ENCODE assay signal across 15 cellular contexts in the genomic region with DNA sequence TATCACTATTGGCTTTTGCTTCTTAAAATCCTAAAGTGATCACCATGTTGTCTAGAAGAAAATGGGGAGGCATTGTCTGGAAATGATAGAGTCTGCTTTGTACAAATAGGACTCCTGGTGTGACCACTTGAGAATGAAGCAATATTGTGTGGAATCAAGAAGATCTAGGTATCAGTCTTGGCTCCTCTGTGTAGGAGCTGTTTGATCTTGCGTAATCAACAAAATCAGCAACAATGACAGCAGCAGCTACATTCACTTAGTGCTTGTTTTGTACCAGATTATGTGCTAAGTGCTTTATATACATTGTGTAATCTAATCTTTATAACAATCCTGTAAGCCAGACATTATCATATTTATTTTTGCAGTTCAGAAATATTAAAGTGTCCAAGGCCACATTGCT. TPM values are rescaled to one million over a fixed set of nuclear protein-coding genes. Genes with fewer than 3 reads are reported as not detected.
DNase-seq lines count a peak whose midpoint lies in the region; ATAC-seq and TF ChIP-seq lines count a peak whose summit lies in the region.
"Had no signal": no experiment of that assay in that cellular context is flagged by ENCODE, and none has a peak within 500 bp of the region (broad histone marks: within the 10 kb centered on the region; RNA-seq: fewer than 3 reads in every experiment).

No MANE protein-coding gene starts in this region.

- no peaks in the 10 kb centered on the region for H4K20me1 ChIP-seq in mammary epithelial cell (ENCODE audit: insufficient read depth, low read length)

- TF ChIP-seq CTCF in mammary epithelial cell (conservative IDR thresholded peaks at IDR 0.05 in 1 of 2, IDR thresholded peaks at IDR 0.05 in 1 of 2; ENCODE audit: extremely low read depth in 1 of 2, insufficient read depth in 1 of 2, low read depth in 1 of 2, low read length in 2 of 2), result no peak

- H3K4me3 ChIP-seq in mammary epithelial cell (replicated peaks in 1 of 3; ENCODE audit: insufficient read depth in 1 of 3, low read depth in 2 of 3, low read length in 3 of 3), result no peak overlapping the region
- H3K4me3 ChIP-seq: neural progenitor cell had no signal

- DNase-seq in SIG-M5 treated with dmso at 0.1 percent for 504 hours (lab: John Stamatoyannopoulos, UW; ENCODE audit: unreplicated experiment), result peak; percentile 22
- no peak for DNase-seq in SIG-M5 (lab: John Stamatoyannopoulos, UW)
- peak; percentile 4 for DNase-seq in mammary epithelial cell
- peak; percentile 31 for DNase-seq in renal cortical epithelial cell (ENCODE audit: low read depth)
- DNase-seq in NCI-H2029 treated with DMSO at 0.1 percent for 48 hours (lab: John Stamatoyannopoulos, UW), result no peak
- DNase-seq in activated CD4-positive, alpha-beta T cell treated with anti-CD3 and anti-CD28 coated beads, Interleukin-2, amount 50 U/mL, for 48 hours, result no peak
- DNase-seq: brain microvascular endothelial cell; Calu3; effector CD4-positive, alpha-beta T cell; stimulated activated CD4-positive, alpha-beta T cell treated with anti-CD3 and anti-CD28 coated beads, Interleukin-4, amount 100 ng/mL, for 1 hour had no signal

- ATAC-seq in HG03571 (IDR thresholded peaks at IDR 0.05; ENCODE audit: unreplicated experiment) (peak; percentile 4), GM19023 (IDR thresholded peaks at IDR 0.05; ENCODE audit: unreplicated experiment) (no peak)
- ATAC-seq: sciatic nerve had no signal

- H3K36me3 ChIP-seq in mammary epithelial cell (ENCODE audit: insufficient read depth, low read length), result no peaks in the 10 kb centered on the region
- H3K36me3 ChIP-seq: brain microvascular endothelial cell, neural progenitor cell had no signal

- H3K4me2 ChIP-seq in mammary epithelial cell (ENCODE audit: insufficient read depth, low read depth, low read length), result no peak overlapping the region
- H3K4me2 ChIP-seq: neural progenitor cell had no signal

- dilution Hi-C loops in mammary epithelial cell (cut with HindIII; ENCODE audit: low sequenced_read_pairs), result no loop called here

- in situ Hi-C loops in mammary epithelial cell (cut with MboI; ENCODE audit: low sequenced_read_pairs in 2 of 2), result no loop called here

- WGBS in mammary epithelial cell (ENCODE audit: low coverage, missing lambda C conversion rate), result 100% methylated on average over 1 of the region's 1 CpG

- H3K27ac ChIP-seq in mammary epithelial cell (ENCODE audit: insufficient read depth, low read depth, low read length), result no peak overlapping the region
- H3K27ac ChIP-seq: brain microvascular endothelial cell, HL-60, neural progenitor cell had no signal

- H3K4me1 ChIP-seq in mammary epithelial cell (ENCODE audit: insufficient read depth, low read length), result no peaks in the 10 kb centered on the region
- H3K4me1 ChIP-seq: neural progenitor cell had no signal

- H3K27me3 ChIP-seq in mammary epithelial cell (ENCODE audit: insufficient read depth, low read length), result no peaks in the 10 kb centered on the region
- H3K27me3 ChIP-seq: brain microvascular endothelial cell, neural progenitor cell had no signal

- no peak overlapping the region for H2AFZ ChIP-seq in mammary epithelial cell (ENCODE audit: low read depth, low read length)
- H2AFZ ChIP-seq: neural progenitor cell had no signal

- intact Hi-C loops in mammary epithelial cell (cut with micrococcal nuclease), result no loop called here

- no peak overlapping the region for H3K9ac ChIP-seq in mammary epithelial cell (ENCODE audit: insufficient read depth, low read length)
- H3K9ac ChIP-seq: neural progenitor cell had no signal

- H3K9me3 ChIP-seq in mammary epithelial cell (replicated peaks; ENCODE audit: insufficient read depth, low read length), result no peaks in the 10 kb centered on the region

- no peaks in the 10 kb centered on the region for H3K79me2 ChIP-seq in mammary epithelial cell (ENCODE audit: insufficient read depth, low read length)

- CTCF ChIA-PET in mammary epithelial cell (lab: Charles Lee; ENCODE audit: low non-redundant PET), result no interaction called here

- no TSS peak for BruUV-seq in mammary epithelial cell (replicated peaks; lab: Mats Ljungman, UMichigan)

RNA-seq across cellular contexts. Expression of a gene that starts 17.8 kb away (rescaled TPM):
- 10 to 100 TPM; 10.9 to 13.2 TPM for total RNA-seq in mammary epithelial cell
- 4.0 TPM for polyA plus RNA-seq in mammary epithelial cell
- polyA minus RNA-seq in mammary epithelial cell, result 22.8 TPM
- 8.3 and 22.3 TPM in 2 replicates for total RNA-seq in renal cortical epithelial cell

Comparison
In these comparisons a context has a peak if more than half of its experiments do, and no peak if none do; other contexts are left out.
1. DNase-seq: peak in SIG-M5 treated with dmso at 0.1 percent for 504 hours (single experiment), mammary epithelial cell (single experiment) and renal cortical epithelial cell (single experiment); none in SIG-M5 (single experiment), NCI-H2029 treated with DMSO at 0.1 percent for 48 hours (single experiment) and activated CD4-positive, alpha-beta T cell treated with anti-CD3 and anti-CD28 coated beads, Interleukin-2, amount 50 U/mL, for 48 hours (0 of 2).